Comparison of ENCODE assay signal across 8 cellular contexts in the genomic region with DNA sequence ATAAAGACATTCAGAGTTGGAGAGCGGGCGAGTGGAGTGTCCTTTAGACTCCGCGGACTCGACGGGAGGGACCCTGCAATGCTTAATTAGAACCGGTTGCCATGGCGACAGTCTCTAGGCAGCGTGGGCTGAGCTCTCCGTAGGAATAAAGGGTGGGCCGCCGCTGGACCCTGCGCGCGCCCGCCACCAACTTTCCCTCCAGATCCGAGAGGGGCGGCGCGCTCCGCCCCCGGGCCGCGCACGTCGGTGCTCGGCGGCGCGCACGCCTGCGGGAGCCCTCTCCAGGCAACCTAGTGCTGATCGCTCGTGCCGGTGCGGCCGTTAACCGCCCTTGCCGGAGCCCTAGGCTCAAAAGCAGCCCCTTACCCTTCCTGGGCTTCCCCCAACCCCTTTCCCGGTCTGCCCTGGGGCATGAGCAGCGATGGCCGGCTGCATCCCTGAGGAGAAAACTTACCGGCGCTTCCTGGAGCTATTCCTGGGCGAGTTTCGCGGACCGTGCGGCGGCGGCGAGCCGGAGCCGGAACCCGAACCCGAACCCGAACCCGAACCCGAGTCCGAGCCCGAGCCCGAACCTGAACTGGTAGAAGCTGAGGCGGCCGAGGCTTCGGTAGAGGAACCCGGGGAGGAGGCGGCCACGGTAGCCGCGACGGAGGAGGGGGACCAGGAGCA.
A peak's percentile ranks its signal among the peaks of the same experiment; 100 is the strongest.
DNase-seq lines count a peak whose midpoint lies in the region; ATAC-seq and FAIRE-seq lines count a peak whose summit lies in the region.

A gene (plus strand): TSS at position 278 of the 669 bp plus-strand sequence.

- no peak for FAIRE-seq in RCC 7860 (lab: Jason Lieb, UNC)

- ATAC-seq in GM19463 (IDR thresholded peaks at IDR 0.05; ENCODE audit: unreplicated experiment) = peak; percentile 54

- DNase-seq in 8988T (peak; percentile 52), NCI-H2107 (lab: John Stamatoyannopoulos, UW) (peak; percentile 67), cerebellar cortex (ENCODE audit: low spot score) (peak; percentile 70), kidney tubule cell (ENCODE audit: low spot score) (peak; percentile 36), RCC 7860 (ENCODE audit: low spot score) (no peak)
- peak; percentile 7 for DNase-seq in activated CD4-positive, CD25-positive, alpha-beta regulatory T cell treated with anti-CD3 and anti-CD28 coated beads, Interleukin-2, amount 50 U/mL, for 16 hours (ENCODE audit: low read depth, low spot score)
- DNase-seq in stimulated activated CD4-positive, alpha-beta T cell treated with anti-CD3 and anti-CD28 coated beads, Interleukin-15, amount 100 ng/mL, for 24 hours = peak; percentile 67
